21 cellular contexts compared by ENCODE assay signal in genomic region chr13:94268661-94269060, GRCh38.
"Had no signal": no experiment of that assay in that cellular context is flagged by ENCODE, and none has a peak within 500 bp of the region (broad histone marks: within the 10 kb centered on the region; RNA-seq: fewer than 3 reads in every experiment).

No MANE protein-coding gene starts in this region.

- H3K4me1 ChIP-seq: gastroesophageal sphincter, heart left ventricle, left ventricle myocardium inferior, neural progenitor cell, psoas muscle, suprapubic skin, vagina had no signal

- ATAC-seq: activated CD8-positive, alpha-beta T cell treated with anti-CD3 and anti-CD28 coated beads for 36 hours; gastroesophageal sphincter; heart left ventricle; psoas muscle; right cardiac atrium; stimulated activated naive CD8-positive, alpha-beta T cell treated with anti-CD3 and anti-CD28 coated beads, Interleukin-15, amount 100 ng/mL, for 72 hours had no signal

- H3K9ac ChIP-seq: neural progenitor cell had no signal

- H3K4me2 ChIP-seq: neural progenitor cell, smooth muscle cell had no signal

- H3K9me3 ChIP-seq: gastroesophageal sphincter, heart left ventricle, psoas muscle, suprapubic skin, vagina had no signal

- H3K36me3 ChIP-seq: gastroesophageal sphincter, heart left ventricle, left ventricle myocardium inferior, neural progenitor cell, suprapubic skin, vagina had no signal

- H3K4me3 ChIP-seq: gastroesophageal sphincter, heart left ventricle, left ventricle myocardium inferior, neural progenitor cell, psoas muscle, smooth muscle cell, suprapubic skin, vagina had no signal

- H3K27ac ChIP-seq: gastroesophageal sphincter, heart left ventricle, left ventricle myocardium inferior, neural progenitor cell, psoas muscle, suprapubic skin, vagina had no signal

- H2AFZ ChIP-seq: neural progenitor cell had no signal

- DNase-seq: activated CD4-positive, alpha-beta T cell treated with anti-CD3 and anti-CD28 coated beads for 48 hours; activated CD4-positive, CD25-positive, alpha-beta regulatory T cell; activated CD8-positive, alpha-beta T cell treated with anti-CD3 and anti-CD28 coated beads for 36 hours; activated naive CD4-positive, alpha-beta T cell treated with Interleukin-2 at 50 U/mL for 16 hours; activated naive CD8-positive, alpha-beta T cell treated with anti-CD3 and anti-CD28 coated beads, Interleukin-2, amount 10 ng/mL, durations not matched to agents 7 days and 5 days; activated T-cell treated with anti-CD3 and anti-CD28 coated beads, Interleukin-2, amount 50 U/mL, for 24 hours; cortex of kidney; effector CD4-positive, alpha-beta T cell; heart left ventricle; left ventricle myocardium inferior; psoas muscle; right cardiac atrium; stimulated activated CD4-positive, alpha-beta T cell treated with anti-CD3 and anti-CD28 coated beads, Interleukin-4, amount 100 ng/mL, for 1 hour; stimulated activated naive CD8-positive, alpha-beta T cell treated with anti-CD3 and anti-CD28 coated beads, Interleukin-15, amount 100 ng/mL, for 72 hours; T-helper 9 cell; trophoblast cell had no signal

- H3K27me3 ChIP-seq: gastroesophageal sphincter, heart left ventricle, neural progenitor cell, suprapubic skin, vagina had no signal
